Comparison of ENCODE assay signal across 31 cellular contexts in genomic region chr20:58023781-58024180, GRCh38.
"Had no signal": no experiment of that assay in that cellular context is flagged by ENCODE, and none has a peak within 500 bp of the region (broad histone marks: within the 10 kb centered on the region; RNA-seq: fewer than 3 reads in every experiment).

No MANE protein-coding gene starts in this region.

- H3K27ac Mint-ChIP-seq: activated CD4-positive, alpha-beta memory T cell treated with anti-CD3 and anti-CD28 coated beads for 36 hours; activated CD4-positive, alpha-beta T cell treated with anti-CD3 and anti-CD28 coated beads for 36 hours; activated CD4-positive, alpha-beta T cell treated with anti-CD3 and anti-CD28 coated beads, Interleukin-2, amount 10 ng/mL, durations not matched to agents 24 days and 14 days; activated CD8-positive, alpha-beta T cell treated with anti-CD3 and anti-CD28 coated beads, Interleukin-2, amount 10 ng/mL, durations not matched to agents 7 days and 5 days; activated naive CD4-positive, alpha-beta T cell treated with anti-CD3 and anti-CD28 coated beads for 36 hours; activated naive CD4-positive, alpha-beta T cell treated with anti-CD3 and anti-CD28 coated beads, Interleukin-2, amount 50 U/mL, for 24 hours; activated naive CD8-positive, alpha-beta T cell treated with anti-CD3 and anti-CD28 coated beads for 36 hours; activated naive CD8-positive, alpha-beta T cell treated with anti-CD3 and anti-CD28 coated beads, Interleukin-2, amount 50 U/mL, for 24 hours; activated T-helper 17 cell treated with anti-CD3 and anti-CD28 coated beads, Interleukin-2, amount 50 U/mL, for 72 hours; dendritic cell treated with granulocyte-macrophage colony-stimulating factor and Interleukin-4, amounts not matched to agents 40 ng/mL and 50 ng/mL, for 4 days; effector memory CD8-positive, alpha-beta T cell; T-helper 17 cell; T-helper 2 cell treated with Interferon-gamma antibody and Interleukin-4, amounts not matched to agents 5 μg/mL and 100 μg/mL, for 36 hours had no signal

- H3K27me3 Mint-ChIP-seq: activated CD4-positive, alpha-beta T cell treated with anti-CD3 and anti-CD28 coated beads, Interleukin-2, amount 10 ng/mL, durations not matched to agents 24 days and 14 days had no signal

- H3K4me1 ChIP-seq: colonic mucosa had no signal

- H3K4me3 Mint-ChIP-seq: activated CD4-positive, alpha-beta memory T cell treated with anti-CD3 and anti-CD28 coated beads for 36 hours; activated CD4-positive, alpha-beta T cell treated with anti-CD3 and anti-CD28 coated beads for 36 hours; activated CD4-positive, alpha-beta T cell treated with anti-CD3 and anti-CD28 coated beads, Interleukin-2, amount 10 ng/mL, durations not matched to agents 24 days and 14 days; activated CD8-positive, alpha-beta T cell treated with anti-CD3 and anti-CD28 coated beads, Interleukin-2, amount 10 ng/mL, durations not matched to agents 7 days and 5 days; activated naive CD4-positive, alpha-beta T cell treated with anti-CD3 and anti-CD28 coated beads for 36 hours; activated naive CD4-positive, alpha-beta T cell treated with anti-CD3 and anti-CD28 coated beads, Interleukin-2, amount 50 U/mL, for 24 hours; activated naive CD8-positive, alpha-beta T cell treated with anti-CD3 and anti-CD28 coated beads for 36 hours; activated naive CD8-positive, alpha-beta T cell treated with anti-CD3 and anti-CD28 coated beads, Interleukin-2, amount 50 U/mL, for 24 hours; activated T-cell treated with anti-CD3 and anti-CD28 coated beads, Interleukin-2, amount 50 U/mL, for 4 hours; activated T-helper 17 cell treated with anti-CD3 and anti-CD28 coated beads, Interleukin-2, amount 50 U/mL, for 72 hours; dendritic cell treated with granulocyte-macrophage colony-stimulating factor and Interleukin-4, amounts not matched to agents 40 ng/mL and 50 ng/mL, for 4 days; effector memory CD8-positive, alpha-beta T cell; T-helper 17 cell; T-helper 2 cell treated with Interferon-gamma antibody and Interleukin-4, amounts not matched to agents 5 μg/mL and 100 μg/mL, for 36 hours had no signal

- H3K36me3 Mint-ChIP-seq: activated CD4-positive, alpha-beta memory T cell treated with anti-CD3 and anti-CD28 coated beads for 36 hours; activated naive CD4-positive, alpha-beta T cell treated with anti-CD3 and anti-CD28 coated beads, Interleukin-2, amount 50 U/mL, for 24 hours; activated naive CD8-positive, alpha-beta T cell treated with anti-CD3 and anti-CD28 coated beads for 36 hours had no signal

- DNase-seq: activated CD4-positive, alpha-beta memory T cell treated with anti-CD3 and anti-CD28 coated beads for 36 hours; activated CD4-positive, alpha-beta T cell treated with anti-CD3 and anti-CD28 coated beads for 36 hours; activated CD4-positive, alpha-beta T cell treated with anti-CD3 and anti-CD28 coated beads, Interleukin-2, amount 10 ng/mL, durations not matched to agents 24 days and 14 days; activated CD4-positive, CD25-positive, alpha-beta regulatory T cell; activated CD4-positive, CD25-positive, alpha-beta regulatory T cell treated with anti-CD3 and anti-CD28 coated beads, Interleukin-2, amount 50 U/mL, for 72 hours; activated CD8-positive, alpha-beta T cell treated with anti-CD3 and anti-CD28 coated beads, Interleukin-2, amount 10 ng/mL, durations not matched to agents 7 days and 5 days; activated naive CD4-positive, alpha-beta T cell treated with anti-CD3 and anti-CD28 coated beads for 36 hours; activated naive CD8-positive, alpha-beta T cell treated with anti-CD3 and anti-CD28 coated beads for 36 hours; activated naive CD8-positive, alpha-beta T cell treated with anti-CD3 and anti-CD28 coated beads, Interleukin-2, amount 50 U/mL, for 24 hours; activated T-cell treated with anti-CD3 and anti-CD28 coated beads, Interleukin-2, amount 50 U/mL, for 4 hours; amygdala; body of pancreas; central memory CD4-positive, alpha-beta T cell; cerebellar nuclear complex; dorsolateral prefrontal cortex; effector CD4-positive, alpha-beta T cell; effector memory CD8-positive, alpha-beta T cell; erythroblast; foreskin melanocyte; T-helper 1 cell; T-helper 17 cell; T1000 had no signal

- H3K9me3 Mint-ChIP-seq: activated CD4-positive, alpha-beta memory T cell treated with anti-CD3 and anti-CD28 coated beads for 36 hours; activated CD4-positive, alpha-beta T cell treated with anti-CD3 and anti-CD28 coated beads, Interleukin-2, amount 10 ng/mL, durations not matched to agents 24 days and 14 days; activated naive CD4-positive, alpha-beta T cell treated with anti-CD3 and anti-CD28 coated beads for 36 hours; activated naive CD4-positive, alpha-beta T cell treated with anti-CD3 and anti-CD28 coated beads, Interleukin-2, amount 50 U/mL, for 24 hours; activated naive CD8-positive, alpha-beta T cell treated with anti-CD3 and anti-CD28 coated beads for 36 hours; activated naive CD8-positive, alpha-beta T cell treated with anti-CD3 and anti-CD28 coated beads, Interleukin-2, amount 50 U/mL, for 24 hours; activated T-cell treated with anti-CD3 and anti-CD28 coated beads, Interleukin-2, amount 50 U/mL, for 4 hours; activated T-helper 17 cell treated with anti-CD3 and anti-CD28 coated beads, Interleukin-2, amount 50 U/mL, for 72 hours; dendritic cell treated with granulocyte-macrophage colony-stimulating factor and Interleukin-4, amounts not matched to agents 40 ng/mL and 50 ng/mL, for 4 days; effector memory CD8-positive, alpha-beta T cell; T-helper 2 cell treated with Interferon-gamma antibody and Interleukin-4, amounts not matched to agents 5 μg/mL and 100 μg/mL, for 36 hours had no signal

- H3K4me3 ChIP-seq: adrenal gland, body of pancreas, colonic mucosa, dorsolateral prefrontal cortex, esophagus muscularis mucosa, gastroesophageal sphincter had no signal

- H3K27me3 ChIP-seq: body of pancreas, colonic mucosa had no signal

- H3K9me3 ChIP-seq: adrenal gland, body of pancreas, colonic mucosa, esophagus muscularis mucosa, gastroesophageal sphincter had no signal

- H3K27ac ChIP-seq: adrenal gland, body of pancreas, colonic mucosa, dorsolateral prefrontal cortex, esophagus muscularis mucosa, gastroesophageal sphincter had no signal

- H3K36me3 ChIP-seq: adrenal gland, colonic mucosa, esophagus muscularis mucosa, gastroesophageal sphincter had no signal

- ATAC-seq: activated CD4-positive, alpha-beta T cell treated with anti-CD3 and anti-CD28 coated beads for 36 hours; activated CD8-positive, alpha-beta T cell treated with anti-CD3 and anti-CD28 coated beads, Interleukin-2, amount 10 ng/mL, durations not matched to agents 7 days and 5 days; activated naive CD8-positive, alpha-beta T cell treated with anti-CD3 and anti-CD28 coated beads, Interleukin-2, amount 50 U/mL, for 24 hours; activated T-cell treated with anti-CD3 and anti-CD28 coated beads, Interleukin-2, amount 50 U/mL, for 4 hours; activated T-helper 17 cell treated with anti-CD3 and anti-CD28 coated beads, Interleukin-2, amount 50 U/mL, for 72 hours; body of pancreas; effector memory CD8-positive, alpha-beta T cell; gastroesophageal sphincter; SK-N-SH treated with all-trans-retinoic acid at 6 μM for 48 hours; T-helper 17 cell had no signal

- H3K4me1 Mint-ChIP-seq: activated CD4-positive, alpha-beta T cell treated with anti-CD3 and anti-CD28 coated beads for 36 hours; activated CD4-positive, alpha-beta T cell treated with anti-CD3 and anti-CD28 coated beads, Interleukin-2, amount 10 ng/mL, durations not matched to agents 24 days and 14 days; activated naive CD4-positive, alpha-beta T cell treated with anti-CD3 and anti-CD28 coated beads, Interleukin-2, amount 50 U/mL, for 24 hours; activated naive CD8-positive, alpha-beta T cell treated with anti-CD3 and anti-CD28 coated beads for 36 hours; activated naive CD8-positive, alpha-beta T cell treated with anti-CD3 and anti-CD28 coated beads, Interleukin-2, amount 50 U/mL, for 24 hours; activated T-helper 17 cell treated with anti-CD3 and anti-CD28 coated beads, Interleukin-2, amount 50 U/mL, for 72 hours; T-helper 17 cell had no signal
